ENCODE assay signal across 22 cellular contexts in genomic region chr11:105334025-105334714, GRCh38.
DNase-seq lines count a peak whose midpoint lies in the region; ATAC-seq, FAIRE-seq and TF ChIP-seq lines count a peak whose summit lies in the region.
"Had no signal": no experiment of that assay in that cellular context is flagged by ENCODE, and none has a peak within 500 bp of the region (broad histone marks: within the 10 kb centered on the region; RNA-seq: fewer than 3 reads in every experiment).

No MANE protein-coding gene starts in this region.

- TF ChIP-seq EP300 in H1 (IDR thresholded peaks at IDR 0.05; ENCODE audit: borderline replicate concordance in 1 of 2, low read depth in 2 of 2, low read length in 2 of 2) (no peak), tibial nerve (IDR thresholded peaks at IDR 0.05) (no peak)

- no peak overlapping the region for H3K4me3 ChIP-seq in PC-9
- H3K4me3 ChIP-seq in H1 (ENCODE audit: extremely low read depth in 1 of 4, insufficient read depth in 2 of 4, low read depth in 3 of 4, low read length in 4 of 4): no peak overlapping the region
- peak overlapping the region; percentile 11 for H3K4me3 ChIP-seq in trophoblast cell (ENCODE audit: low read depth, low read length)
- no peak overlapping the region for H3K4me3 ChIP-seq in tibial nerve
- H3K4me3 ChIP-seq in CD4-positive, alpha-beta memory T cell (ENCODE audit: low read length in 2 of 2): no peak overlapping the region
- H3K4me3 ChIP-seq: GM12878, GM23248, Peyer's patch had no signal

- no peak overlapping the region for H3K56ac ChIP-seq in H1 (replicated peaks; ENCODE audit: insufficient read length, low read depth, low read length)

- TF ChIP-seq POLR2A in H1 (IDR thresholded peaks at IDR 0.05; ENCODE audit: control extremely low read depth in 1 of 2, low read depth in 2 of 2, low read length in 2 of 2): no peak
- TF ChIP-seq POLR2A in tibial nerve (IDR thresholded peaks at IDR 0.05): no peak

- POLR2A ChIA-PET in PC-9 (lab: Charles Lee; ENCODE audit: unreplicated experiment): no interaction called here
- POLR2A ChIA-PET in H1 (lab: Charles Lee; ENCODE audit: partially characterized antibody): no interaction called here
- POLR2A ChIA-PET in CD4-positive, alpha-beta memory T cell (lab: Charles Lee; ENCODE audit: partially characterized antibody): no interaction called here

- H3K18ac ChIP-seq in H1 (ENCODE audit: extremely low read depth, low read length): no peak overlapping the region
- H3K18ac ChIP-seq in trophoblast cell (ENCODE audit: low read length): no peak overlapping the region

- H3K23me2 ChIP-seq in H1 (ENCODE audit: low read depth, low read length): no peaks in the 10 kb centered on the region

- H2BK120ac ChIP-seq in H1 (replicated peaks; ENCODE audit: low read depth, low read length) (no peak overlapping the region), trophoblast cell (ENCODE audit: insufficient read depth, low read length, poor library complexity) (no peak overlapping the region)

- H3K14ac ChIP-seq in H1 (ENCODE audit: insufficient read length) (no peak overlapping the region), trophoblast cell (ENCODE audit: low read length) (no peak overlapping the region)

- no peaks in the 10 kb centered on the region for H3K9me2 ChIP-seq in PC-9 (ENCODE audit: insufficient read depth)

- H3K4me3 Mint-ChIP-seq in CD4-positive, alpha-beta memory T cell: no peak overlapping the region

- no peak overlapping the region for H4K12ac ChIP-seq in trophoblast cell (ENCODE audit: low read depth, low read length)

- H3K27me3 Mint-ChIP-seq in CD4-positive, alpha-beta memory T cell: peaks cover 0 to 4% of the 10 kb centered on the region in 2 donors

- ATAC-seq in SK-N-SH treated with all-trans-retinoic acid at 6 μM for 48 hours: no peak
- ATAC-seq: GM12878 had no signal

- H3K36me3 Mint-ChIP-seq in CD4-positive, alpha-beta memory T cell: no peaks in the 10 kb centered on the region

- no peaks in the 10 kb centered on the region for H4K20me1 ChIP-seq in PC-9 (ENCODE audit: insufficient read depth)
- H4K20me1 ChIP-seq in H1 (replicated peaks in 1 of 2; ENCODE audit: control insufficient read depth in 1 of 2, insufficient read depth in 2 of 2, low read length in 2 of 2): no peaks in the 10 kb centered on the region

- H3K79me2 ChIP-seq in PC-9 (ENCODE audit: low read depth) (no peaks in the 10 kb centered on the region), H1 (ENCODE audit: control insufficient read depth in 1 of 2, insufficient read depth in 2 of 2, low read length in 2 of 2) (no peaks in the 10 kb centered on the region), trophoblast cell (ENCODE audit: control insufficient read depth, insufficient read depth, low read length, poor library complexity) (no peaks in the 10 kb centered on the region)

- H2BK15ac ChIP-seq in H1 (ENCODE audit: low read length): no peak overlapping the region

- H2AFZ ChIP-seq in PC-9 (0 out of 2 replicates have a peak overlapping the region, but pooled peaks have one; percentile 40), H1 (ENCODE audit: low read length) (peak overlapping the region; percentile 67; the same call in 1 of the 2 replicates), trophoblast cell (ENCODE audit: insufficient read depth, low read length, poor library complexity) (no peak overlapping the region)
- H2AFZ ChIP-seq: GM23248 had no signal

- H2BK12ac ChIP-seq in H1 (ENCODE audit: low read depth, low read length) (no peak overlapping the region), trophoblast cell (ENCODE audit: low read length) (no peak overlapping the region)

- intact Hi-C loops in PC-9 (cut with micrococcal nuclease; ENCODE audit: unreplicated experiment): no loop called here
- intact Hi-C loops in CD4-positive, alpha-beta memory T cell (cut with micrococcal nuclease): no loop called here

- H4K91ac ChIP-seq in H1 (replicated peaks; ENCODE audit: insufficient read length, low read length): no peak overlapping the region
- H4K91ac ChIP-seq in trophoblast cell (ENCODE audit: low read depth, low read length): no peak overlapping the region

- no peaks in the 10 kb centered on the region for H3F3A ChIP-seq in PC-9 (ENCODE audit: insufficient read depth, low read depth)

- H4K5ac ChIP-seq in H1 (ENCODE audit: insufficient read length, low read depth, low read length): no peak overlapping the region

- H3K4ac ChIP-seq in H1 (replicated peaks; ENCODE audit: insufficient read length, low read depth, low read length) (no peak overlapping the region), trophoblast cell (ENCODE audit: low read depth, low read length) (no peak overlapping the region)

- H3K4me2 ChIP-seq in PC-9 (no peak overlapping the region), H1 (ENCODE audit: insufficient read depth in 1 of 2, low read depth in 2 of 2, low read length in 2 of 2) (no peak overlapping the region), trophoblast cell (ENCODE audit: low read length) (no peak overlapping the region)

- H2BK5ac ChIP-seq in H1 (ENCODE audit: low read depth, low read length) (no peak overlapping the region), trophoblast cell (ENCODE audit: low read depth, low read length, poor library complexity) (no peak overlapping the region)

- H2AK5ac ChIP-seq in H1 (ENCODE audit: low read depth, low read length) (no peak overlapping the region), trophoblast cell (ENCODE audit: low read length) (no peak overlapping the region)

- H3K23ac ChIP-seq in H1 (ENCODE audit: insufficient read length): no peak overlapping the region
- H3K23ac ChIP-seq in trophoblast cell (ENCODE audit: low read length): no peak overlapping the region

- WGBS in H1 (ENCODE audit: extremely low coverage in 1 of 2, insufficient coverage in 1 of 2, insufficient read length in 1 of 2, insufficient replicate concordance in 2 of 2, low coverage in 1 of 2, low lambda C conversion rate in 2 of 2, missing lambda C conversion rate in 1 of 2), 2 experiments: 94% methylated on average over 11 of the region's 11 CpGs; no CpG with 5 or more reads in 1 of the 2 experiments
- WGBS in trophoblast cell (ENCODE audit: extremely low coverage, insufficient coverage, insufficient read length): no CpG with 5 or more reads among the region's 11 CpGs
- 81 to 88% methylated on average over 7 to 11 of the region's 11 CpGs for WGBS in tibial nerve, 2 donors

- no peak for FAIRE-seq in H1 (lab: Jason Lieb, UNC)
- FAIRE-seq: GM12878 had no signal

- TF ChIP-seq CTCF in PC-9 (conservative IDR thresholded peaks at IDR 0.05): no peak
- TF ChIP-seq CTCF in H1 (IDR thresholded peaks at IDR 0.05; ENCODE audit: control extremely low read depth in 1 of 3, insufficient read depth in 1 of 3, low read depth in 1 of 3, low read length in 3 of 3): no peak
- no peak for TF ChIP-seq CTCF in tibial nerve (IDR thresholded peaks at IDR 0.05)

- no peaks in the 10 kb centered on the region for H3K4me1 ChIP-seq in PC-9 (replicated peaks; ENCODE audit: insufficient read depth)
- no peaks in the 10 kb centered on the region for H3K4me1 ChIP-seq in H1 (replicated peaks in 1 of 4; ENCODE audit: control insufficient read depth in 3 of 4, insufficient read depth in 4 of 4, low read length in 3 of 4)
- peaks cover 2 to 3% of the 10 kb centered on the region in 2 experiments for H3K4me1 ChIP-seq in trophoblast cell (ENCODE audit: control insufficient read depth in 1 of 2, insufficient read depth in 2 of 2, low read length in 2 of 2)
- no peaks in the 10 kb centered on the region for H3K4me1 ChIP-seq in tibial nerve
- H3K4me1 ChIP-seq in CD4-positive, alpha-beta memory T cell (ENCODE audit: insufficient read depth, low read length): no peaks in the 10 kb centered on the region
- H3K4me1 ChIP-seq: Peyer's patch had no signal

- BruUV-seq in PC-9 (replicated peaks; lab: Mats Ljungman, UMichigan): no TSS peak

- CTCF ChIA-PET in PC-9 (lab: Charles Lee): no interaction called here
- CTCF ChIA-PET in H1 (lab: Charles Lee; ENCODE audit: partially characterized antibody): interaction anchor here (0.8 kb wide), 1 partner anchor 9 kb away, joined by 3 read pairs; no protein-coding TSS in a partner anchor
- CTCF ChIA-PET in CD4-positive, alpha-beta memory T cell (lab: Charles Lee; ENCODE audit: partially characterized antibody): no interaction called here

- H3K27ac Mint-ChIP-seq in CD4-positive, alpha-beta memory T cell: no peak overlapping the region

- no peaks in the 10 kb centered on the region for H3K36me3 ChIP-seq in PC-9 (ENCODE audit: low read depth)
- H3K36me3 ChIP-seq in H1 (ENCODE audit: control insufficient read depth in 2 of 4, insufficient read depth in 4 of 4, low read length in 3 of 4): no peaks in the 10 kb centered on the region
- no peaks in the 10 kb centered on the region for H3K36me3 ChIP-seq in trophoblast cell (ENCODE audit: control insufficient read depth in 1 of 2, insufficient read depth in 2 of 2, low read length in 2 of 2)
- no peaks in the 10 kb centered on the region for H3K36me3 ChIP-seq in tibial nerve
- H3K36me3 ChIP-seq in CD4-positive, alpha-beta memory T cell (ENCODE audit: insufficient read depth, low read length): no peaks in the 10 kb centered on the region
- H3K36me3 ChIP-seq: Peyer's patch had no signal

- no peak overlapping the region for H3K9ac ChIP-seq in H1 (replicated peaks in 1 of 4; ENCODE audit: extremely low read depth in 1 of 4, low read depth in 3 of 4, low read length in 3 of 4)
- no peak overlapping the region for H3K9ac ChIP-seq in trophoblast cell (ENCODE audit: low read length)
- H3K9ac ChIP-seq: GM23248 had no signal

- H4K8ac ChIP-seq in H1 (ENCODE audit: extremely low read depth, insufficient read depth, low read length) (no peak overlapping the region; the same call in 1 of the 2 replicates), trophoblast cell (ENCODE audit: low read depth, low read length) (no peak overlapping the region)

- no peaks in the 10 kb centered on the region for H3K4me1 Mint-ChIP-seq in CD4-positive, alpha-beta memory T cell

- no peak overlapping the region for H2BK20ac ChIP-seq in H1 (ENCODE audit: low read length)

- no peaks in the 10 kb centered on the region for H3K27me3 ChIP-seq in PC-9 (ENCODE audit: insufficient read depth, low read depth)
- no peaks in the 10 kb centered on the region for H3K27me3 ChIP-seq in H1 (replicated peaks in 1 of 4; ENCODE audit: control insufficient read depth in 3 of 4, extremely low read depth in 1 of 4, insufficient read depth in 3 of 4, low read length in 3 of 4)
- no peaks in the 10 kb centered on the region for H3K27me3 ChIP-seq in trophoblast cell (ENCODE audit: insufficient read depth, low read length)
- H3K27me3 ChIP-seq in tibial nerve: no peaks in the 10 kb centered on the region
- no peaks in the 10 kb centered on the region for H3K27me3 ChIP-seq in CD4-positive, alpha-beta memory T cell (ENCODE audit: insufficient read depth, low read length)
- H3K27me3 ChIP-seq: Peyer's patch had no signal

- H3K9me3 Mint-ChIP-seq in CD4-positive, alpha-beta memory T cell: peaks cover 0 to 13% (median 5%) of the 10 kb centered on the region in 8 donors

- H3K9me3 ChIP-seq in PC-9 (ENCODE audit: insufficient read depth, low read depth) (no peaks in the 10 kb centered on the region; the same call in 1 of the 2 replicates), H1 (ENCODE audit: insufficient read depth in 2 of 2, low read depth in 1 of 2, low read length in 1 of 2) (peaks cover 3 to 4% of the 10 kb centered on the region in 2 experiments; a peak in 1 of 4 replicates), trophoblast cell (ENCODE audit: insufficient read depth, low read depth, low read length) (peaks cover 4% of the 10 kb centered on the region), tibial nerve (peaks cover 0 to 38% (median 0%) of the 10 kb centered on the region in 4 donors)
- H3K9me3 ChIP-seq in CD4-positive, alpha-beta memory T cell (ENCODE audit: control insufficient read depth in 1 of 2, low read length in 2 of 2): no peaks in the 10 kb centered on the region
- H3K9me3 ChIP-seq: Peyer's patch had no signal

- DNase-seq in ELF-1 (ENCODE audit: low read depth, low spot score) (peak; percentile 25), PC-9 (no peak), H1 (ENCODE audit: low read depth in 1 of 2, low spot score in 2 of 2) (no peak), trophoblast cell (peak; percentile 6 to 40), tibial nerve (ENCODE audit: low spot score in 2 of 2) (no peak)
- no peak for DNase-seq in stimulated activated CD4-positive, alpha-beta T cell treated with anti-CD3 and anti-CD28 coated beads, Interleukin-2, amount 100 ng/mL, for 24 hours
- no peak for DNase-seq in CD4-positive, alpha-beta memory T cell
- DNase-seq: AML-193, DMS79, GM23248, HCEC 1CT, Kasumi-1, NCI-H1417, NCI-H1694 treated with DMSO at 0.1 percent for 48 hours, NCI-H2081 treated with DMSO at 0.1 percent for 48 hours, NCI-H2171 treated with DMSO at 0.1 percent for 48 hours, NCI-H524 treated with DMSO at 0.1 percent for 48 hours, T-helper 1 cell had no signal

- H3K27ac ChIP-seq in PC-9 (no peak overlapping the region), H1 (ENCODE audit: low read depth, low read length) (no peak overlapping the region), trophoblast cell (ENCODE audit: low read depth, low read length) (no peak overlapping the region), tibial nerve (no peak overlapping the region)
- no peak overlapping the region for H3K27ac ChIP-seq in CD4-positive, alpha-beta memory T cell (ENCODE audit: low read depth, low read length)
- H3K27ac ChIP-seq: C4-2B, GM23248, Peyer's patch had no signal

- H3K79me1 ChIP-seq in H1 (ENCODE audit: low read depth, low read length) (no peaks in the 10 kb centered on the region), trophoblast cell (ENCODE audit: low read length) (no peaks in the 10 kb centered on the region)

- TF ChIP-seq RAD21 in H1 (IDR thresholded peaks at IDR 0.05 in 1 of 2, conservative IDR thresholded peaks at IDR 0.05 in 1 of 2; ENCODE audit: low read depth in 2 of 2, low read length in 2 of 2): no peak

Comparison
In these comparisons a context has a peak if more than half of its experiments do, and no peak if none do; other contexts are left out.
1. DNase-seq: peak in ELF-1 (single experiment) and trophoblast cell (2 of 2); none in PC-9 (0 of 2), H1 (0 of 2), stimulated activated CD4-positive, alpha-beta T cell treated with anti-CD3 and anti-CD28 coated beads, Interleukin-2, amount 100 ng/mL, for 24 hours (0 of 2), tibial nerve (0 of 2) and CD4-positive, alpha-beta memory T cell (0 of 5).